ENCODE assay signal across 8 cellular contexts in genomic region chr2:186641807-186642321, GRCh38. TPM values are rescaled to one million over a fixed set of nuclear protein-coding genes. Genes with fewer than 3 reads are reported as not detected.
DNase-seq lines count a peak whose midpoint lies in the region; ATAC-seq and TF ChIP-seq lines count a peak whose summit lies in the region.

No MANE protein-coding gene starts in this region.

- peaks cover 1% of the 10 kb centered on the region for H3K36me3 Mint-ChIP-seq in activated naive CD4-positive, alpha-beta T cell treated with anti-CD3 and anti-CD28 coated beads, Interleukin-2, amount 10 ng/mL, durations not matched to agents 7 days and 5 days
- no peaks in the 10 kb centered on the region for H3K36me3 Mint-ChIP-seq in glutamatergic neuron (ENCODE audit: unreplicated experiment)

- no peaks in the 10 kb centered on the region for H3K9me3 Mint-ChIP-seq in activated naive CD4-positive, alpha-beta T cell treated with anti-CD3 and anti-CD28 coated beads, Interleukin-2, amount 10 ng/mL, durations not matched to agents 7 days and 5 days
- H3K9me3 Mint-ChIP-seq in glutamatergic neuron (ENCODE audit: unreplicated experiment): no peaks in the 10 kb centered on the region

- TF ChIP-seq CTCF in glutamatergic neuron (IDR thresholded peaks at IDR 0.05; ENCODE audit: partially characterized antibody, unreplicated experiment): peak; percentile 21

- ATAC-seq in GM21381 (IDR thresholded peaks at IDR 0.05; ENCODE audit: unreplicated experiment) (peak; percentile 68), HG03520 (IDR thresholded peaks at IDR 0.05; ENCODE audit: unreplicated experiment) (peak; percentile 77)

- CTCF ChIA-PET in activated naive CD4-positive, alpha-beta T cell treated with anti-CD3 and anti-CD28 coated beads, Interleukin-2, amount 10 ng/mL, durations not matched to agents 7 days and 5 days (lab: Charles Lee): interaction anchor here (0.6 to 4.3 kb wide), 8 partner anchors 11 to 143 kb away, joined by 3 to 90 read pairs (median 5); partner anchors contain the start of gene ITGAV

- peaks cover 15% of the 10 kb centered on the region for H3K4me1 Mint-ChIP-seq in activated naive CD4-positive, alpha-beta T cell treated with anti-CD3 and anti-CD28 coated beads, Interleukin-2, amount 10 ng/mL, durations not matched to agents 7 days and 5 days
- H3K4me1 Mint-ChIP-seq in glutamatergic neuron (ENCODE audit: low read depth, unreplicated experiment): peaks cover 6% of the 10 kb centered on the region

- H3K27ac Mint-ChIP-seq in activated naive CD4-positive, alpha-beta T cell treated with anti-CD3 and anti-CD28 coated beads, Interleukin-2, amount 10 ng/mL, durations not matched to agents 7 days and 5 days: no peak overlapping the region
- H3K27ac Mint-ChIP-seq in glutamatergic neuron (ENCODE audit: unreplicated experiment): no peak overlapping the region

- H3K4me3 Mint-ChIP-seq in activated naive CD4-positive, alpha-beta T cell treated with anti-CD3 and anti-CD28 coated beads, Interleukin-2, amount 10 ng/mL, durations not matched to agents 7 days and 5 days: no peak overlapping the region
- H3K4me3 Mint-ChIP-seq in glutamatergic neuron (ENCODE audit: unreplicated experiment): no peak overlapping the region

- DNase-seq in NOMO-1 (lab: John Stamatoyannopoulos, UW; ENCODE audit: unreplicated experiment in 2 of 2): peak; percentile 7 to 48
- no peak for DNase-seq in NOMO-1 treated with dmso at 0.1 percent for 144 hours (lab: John Stamatoyannopoulos, UW; ENCODE audit: unreplicated experiment)
- DNase-seq in NCI-H69 (lab: John Stamatoyannopoulos, UW): peak; percentile 61
- DNase-seq in activated naive CD4-positive, alpha-beta T cell treated with anti-CD3 and anti-CD28 coated beads, Interleukin-2, amount 10 ng/mL, durations not matched to agents 7 days and 5 days: peak; percentile 48
- DNase-seq in glutamatergic neuron: no peak
- DNase-seq in pulmonary artery endothelial cell (ENCODE audit: low read depth, low spot score): peak; percentile 45

- no peaks in the 10 kb centered on the region for H3K27me3 Mint-ChIP-seq in activated naive CD4-positive, alpha-beta T cell treated with anti-CD3 and anti-CD28 coated beads, Interleukin-2, amount 10 ng/mL, durations not matched to agents 7 days and 5 days
- no peaks in the 10 kb centered on the region for H3K27me3 Mint-ChIP-seq in glutamatergic neuron (ENCODE audit: unreplicated experiment)

RNA-seq across cellular contexts. Expression of gene FAM171B, which starts 52.0 kb away (rescaled TPM):
- total RNA-seq in glutamatergic neuron (ENCODE audit: unreplicated experiment) (82.8 TPM), pulmonary artery endothelial cell (15.4 and 24.9 TPM in 2 replicates)

RNA-seq across cellular contexts. Expression of gene ITGAV, which starts 52.0 kb away (rescaled TPM):
- total RNA-seq in glutamatergic neuron (ENCODE audit: unreplicated experiment): 21.9 TPM
- total RNA-seq in pulmonary artery endothelial cell: 448 and 492 TPM in 2 replicates

Comparison
In these comparisons a context has a peak if more than half of its experiments do, and no peak if none do; other contexts are left out.
1. DNase-seq: peak in NOMO-1 (2 of 2), NCI-H69 (single experiment), activated naive CD4-positive, alpha-beta T cell treated with anti-CD3 and anti-CD28 coated beads, Interleukin-2, amount 10 ng/mL, durations not matched to agents 7 days and 5 days (single experiment) and pulmonary artery endothelial cell (single experiment); none in NOMO-1 treated with dmso at 0.1 percent for 144 hours (single experiment) and glutamatergic neuron (single experiment).
2. RNA of gene ITGAV, which starts 52.0 kb away (total RNA-seq): 448 to 492 TPM in pulmonary artery endothelial cell; 21.9 TPM in glutamatergic neuron (single experiment); every median in the first group is over 10 times any median in the second.